ENCODE assay signal across 18 cellular contexts in genomic region chr17:12362853-12363252, GRCh38.
DNase-seq lines count a peak whose midpoint lies in the region; ATAC-seq, FAIRE-seq and TF ChIP-seq lines count a peak whose summit lies in the region.
"Had no signal": no experiment of that assay in that cellular context is flagged by ENCODE, and none has a peak within 500 bp of the region (broad histone marks: within the 10 kb centered on the region; RNA-seq: fewer than 3 reads in every experiment).

No MANE protein-coding gene starts in this region.

- WGBS in liver: 61% methylated on average over 4 of the region's 4 CpGs
- 0% methylated on average over 4 of the region's 4 CpGs for WGBS in HepG2 (ENCODE audit: low lambda C conversion rate)
- 37% methylated on average over 4 of the region's 4 CpGs for WGBS in esophagus muscularis mucosa
- WGBS in sigmoid colon, 2 donors: 75 to 86% methylated on average over 4 of the region's 4 CpGs

- TF ChIP-seq RAD21 in liver (IDR thresholded peaks at IDR 0.05) (no peak), HepG2 (CRISPR knock-in tag; IDR thresholded peaks at IDR 0.05) (no peak)

- FAIRE-seq in HepG2 (lab: Jason Lieb, UNC): no peak
- FAIRE-seq: GM12892, H1 had no signal

- BruUV-seq in HepG2 (replicated peaks; lab: Mats Ljungman, UMichigan): no TSS peak

- CTCF ChIA-PET in HepG2 (lab: Yijun Ruan, JAX; ENCODE audit: low intra/inter-chr PET ratio, low total read pairs): no interaction called here

- H3K4me2 ChIP-seq in HepG2 (ENCODE audit: low read depth, low read length): no peak overlapping the region
- H3K4me2 ChIP-seq: KMS-11 had no signal

- H3K27ac ChIP-seq in liver (ENCODE audit: low read depth in 1 of 2, low read length in 2 of 2) (no peak overlapping the region), HepG2 (ENCODE audit: extremely low read length, insufficient read depth, low read length) (no peak overlapping the region), esophagus muscularis mucosa (replicated peaks in 1 of 4) (peak overlapping the region in 1 of 4 donors; percentile 32), sigmoid colon (peak overlapping the region in 3 of 4 donors; percentile 81 to 90 (median 82))
- H3K27ac ChIP-seq: C4-2B, KMS-11 had no signal

- H3K4me3 ChIP-seq in liver (ENCODE audit: low read depth in 1 of 3, low read length in 3 of 3) (no peak overlapping the region), HepG2 (replicated peaks in 1 of 3; ENCODE audit: insufficient read depth in 1 of 3, low read depth in 2 of 3, low read length in 3 of 3) (no peak overlapping the region), esophagus muscularis mucosa (no peak overlapping the region), sigmoid colon (no peak overlapping the region)

- H3K9ac ChIP-seq in liver (ENCODE audit: low read depth in 1 of 2, low read length in 2 of 2) (no peak overlapping the region), HepG2 (ENCODE audit: insufficient read depth, low read depth, low read length) (no peak overlapping the region)
- H3K9ac ChIP-seq: KMS-11 had no signal

- in situ Hi-C loops in HepG2 (cut with HindIII; ENCODE audit: extremely low pct_ligation_motif_present, low pct_unique_long_range_greater_than_20kb): no loop called here

- DNase-seq in HepG2 (ENCODE audit: low spot score): no peak
- peak; percentile 78 for DNase-seq in esophagus muscularis mucosa (ENCODE audit: extremely low spot score)
- no peak for DNase-seq in sigmoid colon
- no peak for DNase-seq in posterior vena cava (ENCODE audit: low spot score)
- no peak for DNase-seq in T1000 (lab: John Stamatoyannopoulos, UW)
- no peak for DNase-seq in NCI-H82 (lab: John Stamatoyannopoulos, UW)
- DNase-seq: DMS 273 treated with DMSO at 0.1 percent for 48 hours, GF-D8, NCI-H1048, NCI-H1436 treated with DMSO at 0.1 percent for 48 hours, NCI-H2081 treated with DMSO at 0.1 percent for 48 hours, NCI-H510A treated with DMSO at 0.1 percent for 48 hours had no signal

- POLR2A ChIA-PET in HepG2 (lab: Yijun Ruan, JAX): no interaction called here

- no peaks in the 10 kb centered on the region for H4K20me1 ChIP-seq in HepG2 (ENCODE audit: insufficient read depth, low read length)

- TF ChIP-seq EP300 in HepG2 (IDR thresholded peaks at IDR 0.05; ENCODE audit: low read depth in 2 of 2, low read length in 2 of 2): no peak
- TF ChIP-seq EP300 in HepG2 (CRISPR knock-in tag; IDR thresholded peaks at IDR 0.05; ENCODE audit: borderline replicate concordance): no peak
- TF ChIP-seq EP300 in esophagus muscularis mucosa (IDR thresholded peaks at IDR 0.05): no peak
- no peak for TF ChIP-seq EP300 in sigmoid colon (IDR thresholded peaks at IDR 0.05)

- ATAC-seq in HepG2: no peak
- ATAC-seq: Panc1 had no signal

- intact Hi-C loops in HepG2 (cut with micrococcal nuclease; ENCODE audit: unreplicated experiment) (no loop called here), esophagus muscularis mucosa (cut with DNase I) (loop anchor here (10.0 kb wide), 2 partner anchors 52 to 102 kb away; no protein-coding TSS in a partner anchor), sigmoid colon (cut with DNase I) (no loop called here), posterior vena cava (cut with DNase I) (loop anchor here in 1 of 2 donors (10.0 kb wide), 1 partner anchor 302 kb away; the partner anchor contains the start of gene MYOCD)

- TF ChIP-seq CTCF in liver (IDR thresholded peaks at IDR 0.05; ENCODE audit: low read depth, low read length, missing input control): no peak
- no peak for TF ChIP-seq CTCF in HepG2 (CRISPR knock-in tag; IDR thresholded peaks at IDR 0.05)
- no peak for TF ChIP-seq CTCF in esophagus muscularis mucosa (IDR thresholded peaks at IDR 0.05)
- no peak for TF ChIP-seq CTCF in sigmoid colon (IDR thresholded peaks at IDR 0.05)

- TF ChIP-seq POLR2A in HepG2 (IDR thresholded peaks at IDR 0.05; ENCODE audit: insufficient read depth in 1 of 2, low read depth in 2 of 2, low read length in 2 of 2) (no peak), esophagus muscularis mucosa (IDR thresholded peaks at IDR 0.05; ENCODE audit: low read depth) (no peak), sigmoid colon (IDR thresholded peaks at IDR 0.05) (no peak)

- H2AFZ ChIP-seq in HepG2 (ENCODE audit: low read length): no peak overlapping the region

- H3K9me3 ChIP-seq in liver (ENCODE audit: control insufficient read depth in 4 of 4, low read length in 3 of 4) (peaks cover 0 to 5% (median under 1%) of the 10 kb centered on the region in 4 donors), HepG2 (ENCODE audit: low read length) (peaks cover 10% of the 10 kb centered on the region; the same call in 1 of the 2 replicates), esophagus muscularis mucosa (no peaks in the 10 kb centered on the region), sigmoid colon (no peaks in the 10 kb centered on the region)

- H3K36me3 ChIP-seq in liver (ENCODE audit: control insufficient read depth in 4 of 4, insufficient read depth in 3 of 4, low read depth in 1 of 4, low read length in 3 of 4): no peaks in the 10 kb centered on the region
- no peaks in the 10 kb centered on the region for H3K36me3 ChIP-seq in HepG2 (replicated peaks in 1 of 2; ENCODE audit: control insufficient read depth in 1 of 2, insufficient read depth in 2 of 2, low read length in 2 of 2)
- H3K36me3 ChIP-seq in esophagus muscularis mucosa: no peaks in the 10 kb centered on the region
- no peaks in the 10 kb centered on the region for H3K36me3 ChIP-seq in sigmoid colon

- H3K27me3 ChIP-seq in liver (ENCODE audit: control insufficient read depth in 4 of 4, insufficient read depth in 4 of 4, low read length in 3 of 4): no peaks in the 10 kb centered on the region
- 0 out of 5 replicates have a peak, but pooled peaks cover 0 to 3% of the 10 kb centered on the region in 2 experiments for H3K27me3 ChIP-seq in HepG2 (ENCODE audit: control insufficient read depth in 1 of 2, insufficient read depth in 2 of 2, low read length in 2 of 2)
- H3K27me3 ChIP-seq in esophagus muscularis mucosa: no peaks in the 10 kb centered on the region
- H3K27me3 ChIP-seq in sigmoid colon: no peaks in the 10 kb centered on the region

- H3K79me2 ChIP-seq in HepG2 (ENCODE audit: insufficient read depth, low read length): no peaks in the 10 kb centered on the region

- H3K4me1 ChIP-seq in liver (ENCODE audit: control insufficient read depth in 4 of 4, insufficient read depth in 4 of 4, low read length in 3 of 4) (no peaks in the 10 kb centered on the region), HepG2 (ENCODE audit: insufficient read depth, low read length) (no peaks in the 10 kb centered on the region), esophagus muscularis mucosa (peaks cover 0 to 49% (median 35%) of the 10 kb centered on the region in 4 donors), sigmoid colon (peaks cover 0 to 66% (median 42%) of the 10 kb centered on the region in 4 donors)

TF ChIP-seq in liver, 16 proteins besides CTCF, POLR2A, EP300 and RAD21 (continues in another document):
- TF ChIP-seq YY1 (IDR thresholded peaks at IDR 0.05) (no peak), REST (IDR thresholded peaks at IDR 0.05) (no peak), FOXA1 (IDR thresholded peaks at IDR 0.05) (no peak), TAF1 (conservative IDR thresholded peaks at IDR 0.05) (no peak)

TF ChIP-seq in HepG2, 621 proteins besides CTCF, POLR2A, EP300 and RAD21 (continues in another document):
- no peak for TF ChIP-seq PHB2 (IDR thresholded peaks at IDR 0.05; ENCODE audit: partially characterized antibody)
- TF ChIP-seq ARID4A (CRISPR knock-in tag; IDR thresholded peaks at IDR 0.05; ENCODE audit: borderline replicate concordance): no peak
- TF ChIP-seq ZNF775 (CRISPR knock-in tag; IDR thresholded peaks at IDR 0.05; ENCODE audit: borderline replicate concordance): no peak
- TF ChIP-seq HOXA3 (CRISPR knock-in tag; IDR thresholded peaks at IDR 0.05): no peak
- no peak for TF ChIP-seq UBTF (CRISPR knock-in tag; IDR thresholded peaks at IDR 0.05)

Comparison
In these comparisons a context has a peak if more than half of its experiments do, and no peak if none do; other contexts are left out.
1. H3K27ac ChIP-seq: peak in sigmoid colon (3 of 4); none in liver (0 of 2) and HepG2 (single experiment).